Comparison of ENCODE assay signal across 8 cellular contexts in the genomic region with DNA sequence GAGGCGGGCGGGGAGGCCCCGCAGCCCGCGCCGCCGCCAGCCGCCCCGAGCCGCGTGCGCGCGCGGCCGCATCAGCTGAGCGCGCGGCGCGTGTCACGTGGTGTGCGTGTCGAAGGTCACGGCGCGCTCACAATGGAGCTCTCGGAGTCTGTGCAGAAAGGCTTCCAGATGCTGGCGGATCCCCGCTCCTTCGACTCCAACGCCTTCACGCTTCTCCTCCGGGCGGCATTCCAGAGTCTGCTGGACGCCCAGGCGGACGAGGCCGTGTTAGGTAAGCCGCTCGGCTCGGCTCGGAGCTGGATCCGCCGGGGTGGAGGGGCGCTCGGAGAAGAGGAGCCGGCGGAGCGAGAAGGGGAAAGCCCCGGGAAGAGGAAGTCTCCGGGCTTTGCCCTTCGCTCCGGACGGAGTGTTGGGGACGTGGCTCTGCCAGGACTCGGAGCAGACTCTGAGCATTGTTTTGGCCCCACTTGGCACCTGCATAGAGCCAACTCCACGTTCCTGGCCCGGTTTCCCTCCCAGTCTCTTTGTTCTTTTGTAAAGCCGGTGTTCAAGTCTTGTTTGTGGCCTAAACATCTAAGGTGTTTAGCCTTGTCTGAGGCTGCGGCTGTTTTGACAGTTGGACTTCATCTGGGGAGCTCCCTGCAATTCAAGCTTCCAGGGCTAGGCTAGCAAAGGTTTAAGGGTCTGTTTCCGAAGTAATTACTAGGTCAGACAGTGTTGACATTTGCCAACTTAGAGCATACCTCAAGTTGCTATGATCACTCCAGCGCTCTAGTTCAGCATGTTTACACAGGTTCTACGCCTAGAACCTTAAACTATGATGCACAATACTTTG. TPM values are rescaled to one million over a fixed set of nuclear protein-coding genes. Genes with fewer than 3 reads are reported as not detected.
A peak's percentile ranks its signal among the peaks of the same experiment; 100 is the strongest.
DNase-seq lines count a peak whose midpoint lies in the region; ATAC-seq and TF ChIP-seq lines count a peak whose summit lies in the region.

A gene (plus strand): TSS at position 103 of the 835 bp plus-strand sequence. CDS start 30 bp downstream, at position 133.

- peak; percentile 92 for DNase-seq in DMS53 treated with DMSO at 0.1 percent for 48 hours (lab: John Stamatoyannopoulos, UW; ENCODE audit: unreplicated experiment)
- DNase-seq in RKO (ENCODE audit: low spot score) = peak; percentile 89
- peak; percentile 79 for DNase-seq in activated T-helper 2 cell treated with anti-CD3 and anti-CD28 coated beads, Interferon-gamma antibody, Interleukin-2, Interleukin-4, amounts not matched to agents 10 μg/mL and 5 μg/mL and 100 μg/mL, durations not matched to agents 14 hours and 24 hours and 36 hours (ENCODE audit: low spot score)
- peak; percentile 83 for DNase-seq in fibroblast of peridontal ligament (ENCODE audit: extremely low read depth)
- DNase-seq in naive thymus-derived CD8-positive, alpha-beta T cell = peak; percentile 63 to 86 (median 75)

- no peaks in the 10 kb centered on the region for H3K9me3 Mint-ChIP-seq in activated T-helper 2 cell treated with anti-CD3 and anti-CD28 coated beads, Interferon-gamma antibody, Interleukin-2, Interleukin-4, amounts not matched to agents 10 μg/mL and 5 μg/mL and 100 μg/mL, durations not matched to agents 14 hours and 24 hours and 36 hours
- H3K9me3 Mint-ChIP-seq in naive thymus-derived CD8-positive, alpha-beta T cell = peaks cover 0 to 2% (median 0%) of the 10 kb centered on the region in 9 donors

- peak; percentile 59 for ATAC-seq in GM21390 (IDR thresholded peaks at IDR 0.05; ENCODE audit: unreplicated experiment)
- peak; percentile 63 to 64 for ATAC-seq in naive thymus-derived CD8-positive, alpha-beta T cell

- peak within 1 kb of the TSS; percentile 81 for H3K4me3 ChIP-seq in HUES48 (ENCODE audit: low read depth, low read length)

- H3K27ac ChIP-seq in HUES48 (ENCODE audit: low read depth, low read length) = peak within 1 kb of the TSS; percentile 68

- intact Hi-C loops in activated T-helper 2 cell treated with anti-CD3 and anti-CD28 coated beads, Interferon-gamma antibody, Interleukin-2, Interleukin-4, amounts not matched to agents 10 μg/mL and 5 μg/mL and 100 μg/mL, durations not matched to agents 14 hours and 24 hours and 36 hours (cut with micrococcal nuclease) = loop anchor here (1.0 to 10.0 kb wide), 7 partner anchors 8 to 799 kb away; a partner anchor contains a TSS

- POLR2A ChIA-PET in naive thymus-derived CD8-positive, alpha-beta T cell (lab: Charles Lee) = interaction anchor here (0.6 to 5.5 kb wide), 16 partner anchors 8 to 335 kb away, joined by 3 to 67 read pairs (median 4); a partner anchor contains a TSS

- H3K27me3 Mint-ChIP-seq in activated T-helper 2 cell treated with anti-CD3 and anti-CD28 coated beads, Interferon-gamma antibody, Interleukin-2, Interleukin-4, amounts not matched to agents 10 μg/mL and 5 μg/mL and 100 μg/mL, durations not matched to agents 14 hours and 24 hours and 36 hours (ENCODE audit: low read depth) = peaks cover 1% of the 10 kb centered on the region
- H3K27me3 Mint-ChIP-seq in naive thymus-derived CD8-positive, alpha-beta T cell = peaks cover 0 to 18% (median 11%) of the 10 kb centered on the region in 5 donors

- H3K4me3 Mint-ChIP-seq in activated T-helper 2 cell treated with anti-CD3 and anti-CD28 coated beads, Interferon-gamma antibody, Interleukin-2, Interleukin-4, amounts not matched to agents 10 μg/mL and 5 μg/mL and 100 μg/mL, durations not matched to agents 14 hours and 24 hours and 36 hours (ENCODE audit: low read depth) = peak within 1 kb of the TSS; percentile 88
- peak within 1 kb of the TSS; percentile 88 to 99 (median 93) for H3K4me3 Mint-ChIP-seq in naive thymus-derived CD8-positive, alpha-beta T cell

- peaks cover 25% of the 10 kb centered on the region for H3K36me3 Mint-ChIP-seq in activated T-helper 2 cell treated with anti-CD3 and anti-CD28 coated beads, Interferon-gamma antibody, Interleukin-2, Interleukin-4, amounts not matched to agents 10 μg/mL and 5 μg/mL and 100 μg/mL, durations not matched to agents 14 hours and 24 hours and 36 hours (ENCODE audit: low read depth)
- peaks cover 0 to 9% (median 3%) of the 10 kb centered on the region in 3 donors for H3K36me3 Mint-ChIP-seq in naive thymus-derived CD8-positive, alpha-beta T cell

- H3K4me1 ChIP-seq in HUES48 (ENCODE audit: control insufficient read depth, insufficient read depth, low read length) = peaks cover 30% of the 10 kb centered on the region

- H3K27me3 ChIP-seq in HUES48 (ENCODE audit: control insufficient read depth, insufficient read depth, low read length) = peaks cover 76% of the 10 kb centered on the region

- peaks cover 40% of the 10 kb centered on the region for H3K4me1 Mint-ChIP-seq in activated T-helper 2 cell treated with anti-CD3 and anti-CD28 coated beads, Interferon-gamma antibody, Interleukin-2, Interleukin-4, amounts not matched to agents 10 μg/mL and 5 μg/mL and 100 μg/mL, durations not matched to agents 14 hours and 24 hours and 36 hours (ENCODE audit: low read depth)
- peaks cover 6 to 48% (median 20%) of the 10 kb centered on the region in 4 donors for H3K4me1 Mint-ChIP-seq in naive thymus-derived CD8-positive, alpha-beta T cell

- no peaks in the 10 kb centered on the region for H3K36me3 ChIP-seq in HUES48 (ENCODE audit: control insufficient read depth, insufficient read depth, low read length)

- no peak for TF ChIP-seq CTCF in subcutaneous adipose tissue (IDR thresholded peaks at IDR 0.05; ENCODE audit: low read depth)

- peak within 1 kb of the TSS; percentile 88 for H3K27ac Mint-ChIP-seq in activated T-helper 2 cell treated with anti-CD3 and anti-CD28 coated beads, Interferon-gamma antibody, Interleukin-2, Interleukin-4, amounts not matched to agents 10 μg/mL and 5 μg/mL and 100 μg/mL, durations not matched to agents 14 hours and 24 hours and 36 hours
- H3K27ac Mint-ChIP-seq in naive thymus-derived CD8-positive, alpha-beta T cell = peak within 1 kb of the TSS; percentile 93 to 98 (median 96)

- no peaks in the 10 kb centered on the region for H3K9me3 ChIP-seq in HUES48 (ENCODE audit: control insufficient read depth, insufficient read depth, low read length)

- peak within 1 kb of the TSS; percentile 61 for H3K9ac ChIP-seq in HUES48 (ENCODE audit: low read depth, low read length)

RNA-seq across cellular contexts. Expression of the gene that starts here (rescaled TPM):
- 92.1 and 105 TPM in 2 replicates for total RNA-seq in activated T-helper 2 cell treated with anti-CD3 and anti-CD28 coated beads, Interferon-gamma antibody, Interleukin-2, Interleukin-4, amounts not matched to agents 10 μg/mL and 5 μg/mL and 100 μg/mL, durations not matched to agents 14 hours and 24 hours and 36 hours
- 10 to 100 TPM; 53.9 to 59.3 TPM for total RNA-seq in naive thymus-derived CD8-positive, alpha-beta T cell
- polyA plus RNA-seq in naive thymus-derived CD8-positive, alpha-beta T cell = 10 to 100 TPM; 38.5 to 57.8 (median 48.4) TPM
- 10 to 100 TPM; 25.6 to 38.3 (median 31.6) TPM for total RNA-seq in subcutaneous adipose tissue

Comparison
In these comparisons a context has a peak if more than half of its experiments do, and no peak if none do; other contexts are left out.
1. Peak in every context shown above with its lines: DNase-seq, ATAC-seq, H3K4me3 ChIP-seq and H3K27ac ChIP-seq.